ENCODE assay signal across 10 cellular contexts in genomic region chr13:91351123-91351522, GRCh38.
A peak's percentile ranks its signal among the peaks of the same experiment; 100 is the strongest.
DNase-seq lines count a peak whose midpoint lies in the region; ATAC-seq and TF ChIP-seq lines count a peak whose summit lies in the region.
"Had no signal": no experiment of that assay in that cellular context is flagged by ENCODE, and none has a peak within 500 bp of the region (broad histone marks: within the 10 kb centered on the region; RNA-seq: fewer than 3 reads in every experiment).

No MANE protein-coding gene starts in this region.

- peaks cover 49% of the 10 kb centered on the region for H3K79me2 ChIP-seq in DOHH2 (ENCODE audit: control insufficient read depth, low read length)

- no peaks in the 10 kb centered on the region for H3K9me3 ChIP-seq in DOHH2 (ENCODE audit: control insufficient read depth, insufficient read depth, low read length)
- H3K9me3 ChIP-seq: colonic mucosa, sigmoid colon had no signal

- peak overlapping the region; percentile 98 for H3K27ac Mint-ChIP-seq in activated naive CD8-positive, alpha-beta T cell
- peak overlapping the region; percentile 89 for H3K27ac Mint-ChIP-seq in nephron progenitor cell

- no peaks in the 10 kb centered on the region for H3K9me3 Mint-ChIP-seq in activated naive CD8-positive, alpha-beta T cell (ENCODE audit: low read depth)
- H3K9me3 Mint-ChIP-seq in nephron progenitor cell = no peaks in the 10 kb centered on the region

- peaks cover 41% of the 10 kb centered on the region for H3K4me1 ChIP-seq in DOHH2 (ENCODE audit: control insufficient read depth, low read length)

- TF ChIP-seq CTCF in DOHH2 (IDR thresholded peaks at IDR 0.05; ENCODE audit: low read depth, low read length, poor library complexity, severe bottlenecking) = no peak
- no peak for TF ChIP-seq CTCF in HL-60 (IDR thresholded peaks at IDR 0.05; ENCODE audit: insufficient read depth, low read length)
- TF ChIP-seq CTCF in nephron progenitor cell (IDR thresholded peaks at IDR 0.05) = no peak

- H3K27me3 ChIP-seq in DOHH2 (ENCODE audit: control insufficient read depth, low read length) = peaks cover 15% of the 10 kb centered on the region
- no peaks in the 10 kb centered on the region for H3K27me3 ChIP-seq in HL-60 (ENCODE audit: insufficient read depth, poor library complexity, severe bottlenecking)
- H3K27me3 ChIP-seq: colonic mucosa, sigmoid colon had no signal

- H3K4me1 Mint-ChIP-seq in activated naive CD8-positive, alpha-beta T cell (ENCODE audit: low read depth) = peaks cover 66% of the 10 kb centered on the region
- H3K4me1 Mint-ChIP-seq in nephron progenitor cell = peaks cover 75% of the 10 kb centered on the region

- H4K20me1 ChIP-seq in DOHH2 (ENCODE audit: control insufficient read depth, insufficient read depth, low read depth, low read length) = peaks cover 68% of the 10 kb centered on the region

- H3K4me3 ChIP-seq in DOHH2 (ENCODE audit: low read length) (peak overlapping the region; percentile 96), HL-60 (replicated peaks; ENCODE audit: insufficient read depth, low read length) (peak overlapping the region; percentile 60; the same call in 1 of the 2 replicates)
- H3K4me3 ChIP-seq: colonic mucosa, sigmoid colon had no signal

- ATAC-seq in HG02678 (IDR thresholded peaks at IDR 0.05; ENCODE audit: unreplicated experiment) (no peak), HG03457 (IDR thresholded peaks at IDR 0.05; ENCODE audit: unreplicated experiment) (no peak)

- no peaks in the 10 kb centered on the region for H3K9me2 ChIP-seq in DOHH2 (replicated peaks; ENCODE audit: control insufficient read depth, low read length)

- H3K27me3 Mint-ChIP-seq in activated naive CD8-positive, alpha-beta T cell = no peaks in the 10 kb centered on the region
- peaks cover 4% of the 10 kb centered on the region for H3K27me3 Mint-ChIP-seq in nephron progenitor cell (ENCODE audit: low read depth, poor library complexity)

- H3K4me3 Mint-ChIP-seq in activated naive CD8-positive, alpha-beta T cell = peak overlapping the region; percentile 99
- H3K4me3 Mint-ChIP-seq in nephron progenitor cell = peak overlapping the region; percentile 99

- H3F3A ChIP-seq in DOHH2 (ENCODE audit: control insufficient read depth, insufficient read depth) = peaks cover 78% of the 10 kb centered on the region

- peaks cover 44% of the 10 kb centered on the region for H3K36me3 Mint-ChIP-seq in activated naive CD8-positive, alpha-beta T cell
- peaks cover 71% of the 10 kb centered on the region for H3K36me3 Mint-ChIP-seq in nephron progenitor cell (ENCODE audit: low read depth)

- no peak overlapping the region for H3K27ac ChIP-seq in DOHH2 (ENCODE audit: low read depth, low read length)
- H3K27ac ChIP-seq in HL-60 (replicated peaks) = no peak overlapping the region
- H3K27ac ChIP-seq: colonic mucosa, sigmoid colon had no signal

- peak overlapping the region; percentile 68 for H3K4me2 ChIP-seq in DOHH2 (ENCODE audit: low read length)

- DNase-seq in HL-60 (ENCODE audit: low read depth in 1 of 2, low spot score in 1 of 2) (no peak), nephron progenitor cell (no peak), middle frontal gyrus (ENCODE audit: extremely low spot score, low spot score) (no peak)
- DNase-seq: colonic mucosa, NCI-H1930, sigmoid colon had no signal

- peaks cover 80% of the 10 kb centered on the region for H3K36me3 ChIP-seq in DOHH2 (ENCODE audit: control insufficient read depth, low read length)
- H3K36me3 ChIP-seq: colonic mucosa had no signal
